15 cellular contexts compared by ENCODE assay signal in the genomic region with DNA sequence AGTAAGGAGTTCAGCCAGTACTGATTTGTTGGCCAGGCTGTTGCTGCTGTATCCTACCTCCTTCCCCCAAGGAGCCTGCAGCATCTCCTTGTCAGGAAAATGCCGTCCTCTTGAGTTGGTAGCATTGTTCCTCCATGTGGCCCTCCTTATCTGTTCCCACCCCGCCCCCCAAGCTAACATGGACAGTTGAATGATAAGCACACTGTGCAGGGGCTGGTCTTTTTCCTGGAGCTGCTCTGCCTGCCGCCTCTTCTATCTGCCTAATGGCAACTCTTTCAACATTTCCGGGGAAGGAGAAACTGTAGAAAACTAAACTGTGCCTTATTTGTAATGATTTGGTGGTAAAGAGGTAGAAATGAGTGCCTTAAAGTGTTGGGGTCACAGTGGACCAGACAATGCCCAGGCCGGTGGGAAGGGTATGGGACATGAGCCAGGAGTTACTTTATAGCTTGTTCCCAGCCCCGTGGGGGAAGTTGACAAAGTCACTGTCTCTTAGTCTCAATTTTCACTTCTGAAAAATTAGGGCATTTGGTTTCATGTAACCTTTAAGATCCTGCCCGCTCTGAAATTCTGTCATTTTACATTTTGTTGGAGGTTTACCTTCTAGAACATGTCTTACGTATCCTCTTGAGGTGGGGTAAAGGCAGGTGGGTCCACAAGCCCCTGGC. TPM values are rescaled to one million over a fixed set of nuclear protein-coding genes. Genes with fewer than 3 reads are reported as not detected.
DNase-seq lines count a peak whose midpoint lies in the region; ATAC-seq and TF ChIP-seq lines count a peak whose summit lies in the region.
"Had no signal": no experiment of that assay in that cellular context is flagged by ENCODE, and none has a peak within 500 bp of the region (broad histone marks: within the 10 kb centered on the region; RNA-seq: fewer than 3 reads in every experiment).

No MANE protein-coding gene starts in this region.

- no peak overlapping the region for H3K4me3 Mint-ChIP-seq in activated naive CD8-positive, alpha-beta T cell
- no peak overlapping the region for H3K4me3 Mint-ChIP-seq in activated naive CD8-positive, alpha-beta T cell treated with anti-CD3 and anti-CD28 coated beads, Interleukin-2, amount 50 U/mL, for 24 hours
- H3K4me3 Mint-ChIP-seq in endothelial cell (ENCODE audit: unreplicated experiment) = no peak overlapping the region
- no peak overlapping the region for H3K4me3 Mint-ChIP-seq in stimulated activated effector memory CD8-positive, alpha-beta T cell treated with anti-CD3 and anti-CD28 coated beads, Interleukin-12 subunit alpha, Interleukin-12 subunit beta, amount 100 ng/mL, for 72 hours
- H3K4me3 Mint-ChIP-seq: B cell had no signal

- no peaks in the 10 kb centered on the region for H3K9me3 Mint-ChIP-seq in activated naive CD8-positive, alpha-beta T cell (ENCODE audit: low read depth)
- H3K9me3 Mint-ChIP-seq in activated naive CD8-positive, alpha-beta T cell treated with anti-CD3 and anti-CD28 coated beads, Interleukin-2, amount 50 U/mL, for 24 hours = no peaks in the 10 kb centered on the region
- no peaks in the 10 kb centered on the region for H3K9me3 Mint-ChIP-seq in endothelial cell (ENCODE audit: unreplicated experiment)
- H3K9me3 Mint-ChIP-seq in stimulated activated effector memory CD8-positive, alpha-beta T cell treated with anti-CD3 and anti-CD28 coated beads, Interleukin-12 subunit alpha, Interleukin-12 subunit beta, amount 100 ng/mL, for 72 hours = no peaks in the 10 kb centered on the region

- no peak for ATAC-seq in activated naive CD8-positive, alpha-beta T cell treated with anti-CD3 and anti-CD28 coated beads, Interleukin-2, amount 50 U/mL, for 24 hours
- ATAC-seq in stimulated activated effector memory CD8-positive, alpha-beta T cell treated with anti-CD3 and anti-CD28 coated beads, Interleukin-12 subunit alpha, Interleukin-12 subunit beta, amount 100 ng/mL, for 72 hours = no peak
- ATAC-seq: gastroesophageal sphincter had no signal

- peaks cover 77% of the 10 kb centered on the region for H3K4me1 Mint-ChIP-seq in activated naive CD8-positive, alpha-beta T cell (ENCODE audit: low read depth)
- H3K4me1 Mint-ChIP-seq in activated naive CD8-positive, alpha-beta T cell treated with anti-CD3 and anti-CD28 coated beads, Interleukin-2, amount 50 U/mL, for 24 hours = peaks cover 78% of the 10 kb centered on the region
- H3K4me1 Mint-ChIP-seq in endothelial cell (ENCODE audit: unreplicated experiment) = peaks cover 38% of the 10 kb centered on the region
- H3K4me1 Mint-ChIP-seq in stimulated activated effector memory CD8-positive, alpha-beta T cell treated with anti-CD3 and anti-CD28 coated beads, Interleukin-12 subunit alpha, Interleukin-12 subunit beta, amount 100 ng/mL, for 72 hours = peaks cover 70% of the 10 kb centered on the region

- H3K27me3 Mint-ChIP-seq in activated naive CD8-positive, alpha-beta T cell = no peaks in the 10 kb centered on the region
- H3K27me3 Mint-ChIP-seq in activated naive CD8-positive, alpha-beta T cell treated with anti-CD3 and anti-CD28 coated beads, Interleukin-2, amount 50 U/mL, for 24 hours = no peaks in the 10 kb centered on the region
- peaks cover 10% of the 10 kb centered on the region for H3K27me3 Mint-ChIP-seq in endothelial cell (ENCODE audit: unreplicated experiment)
- H3K27me3 Mint-ChIP-seq: B cell had no signal

- H3K27ac Mint-ChIP-seq in activated naive CD8-positive, alpha-beta T cell = peak overlapping the region; percentile 69
- no peak overlapping the region for H3K27ac Mint-ChIP-seq in activated naive CD8-positive, alpha-beta T cell treated with anti-CD3 and anti-CD28 coated beads, Interleukin-2, amount 50 U/mL, for 24 hours
- H3K27ac Mint-ChIP-seq in endothelial cell (ENCODE audit: unreplicated experiment) = peak overlapping the region; percentile 79
- peak overlapping the region; percentile 67 for H3K27ac Mint-ChIP-seq in stimulated activated effector memory CD8-positive, alpha-beta T cell treated with anti-CD3 and anti-CD28 coated beads, Interleukin-12 subunit alpha, Interleukin-12 subunit beta, amount 100 ng/mL, for 72 hours
- H3K27ac Mint-ChIP-seq: B cell had no signal

- H3K36me3 Mint-ChIP-seq in activated naive CD8-positive, alpha-beta T cell = peaks cover 2% of the 10 kb centered on the region
- peaks cover 2% of the 10 kb centered on the region for H3K36me3 Mint-ChIP-seq in activated naive CD8-positive, alpha-beta T cell treated with anti-CD3 and anti-CD28 coated beads, Interleukin-2, amount 50 U/mL, for 24 hours (ENCODE audit: low read depth)
- H3K36me3 Mint-ChIP-seq in endothelial cell (ENCODE audit: low read depth, unreplicated experiment) = no peaks in the 10 kb centered on the region
- peaks cover 32% of the 10 kb centered on the region for H3K36me3 Mint-ChIP-seq in stimulated activated effector memory CD8-positive, alpha-beta T cell treated with anti-CD3 and anti-CD28 coated beads, Interleukin-12 subunit alpha, Interleukin-12 subunit beta, amount 100 ng/mL, for 72 hours

- no peak overlapping the region for H3K4me3 ChIP-seq in foreskin fibroblast (ENCODE audit: low read depth in 1 of 2, low read length in 2 of 2)
- H3K4me3 ChIP-seq: gastroesophageal sphincter had no signal

- TF ChIP-seq CTCF in endothelial cell (IDR thresholded peaks at IDR 0.05; ENCODE audit: unreplicated experiment) (no peak), foreskin fibroblast (IDR thresholded peaks at IDR 0.05; ENCODE audit: low read depth, low read length) (no peak)

- no peak for DNase-seq in activated naive CD8-positive, alpha-beta T cell treated with anti-CD3 and anti-CD28 coated beads, Interleukin-2, amount 50 U/mL, for 24 hours
- DNase-seq in MV-4-11 (lab: John Stamatoyannopoulos, UW) (peak; percentile 48), endothelial cell (ENCODE audit: low spot score) (no peak), foreskin fibroblast (no peak), NCI-H510A (lab: John Stamatoyannopoulos, UW) (no peak), HCEC 1CT (no peak)
- DNase-seq in stimulated activated effector memory CD8-positive, alpha-beta T cell treated with anti-CD3 and anti-CD28 coated beads, Interleukin-12 subunit alpha, Interleukin-12 subunit beta, amount 100 ng/mL, for 72 hours (ENCODE audit: low spot score in 2 of 2) = no peak
- DNase-seq: activated CD4-positive, alpha-beta T cell treated with anti-CD3 and anti-CD28 coated beads, Interleukin-2, amount 50 U/mL, for 1 hour; NCI-H345; stimulated activated CD8-positive, alpha-beta memory T cell treated with anti-CD3 and anti-CD28 coated beads, Interleukin-4, amount 100 ng/mL, for 48 hours had no signal

RNA-seq across cellular contexts. Expression of a gene that starts 4.5 kb away (rescaled TPM):
- total RNA-seq in endothelial cell (ENCODE audit: unreplicated experiment) = 26.6 TPM

RNA-seq across cellular contexts. Expression of a gene that starts 29.4 kb away (rescaled TPM):
- not detected for total RNA-seq in endothelial cell (ENCODE audit: unreplicated experiment)
- total RNA-seq: B cell, dermis microvascular lymphatic vessel endothelial cell, gastroesophageal sphincter, MCF 10A had no signal
